8 cellular contexts compared by ENCODE assay signal in the genomic region with DNA sequence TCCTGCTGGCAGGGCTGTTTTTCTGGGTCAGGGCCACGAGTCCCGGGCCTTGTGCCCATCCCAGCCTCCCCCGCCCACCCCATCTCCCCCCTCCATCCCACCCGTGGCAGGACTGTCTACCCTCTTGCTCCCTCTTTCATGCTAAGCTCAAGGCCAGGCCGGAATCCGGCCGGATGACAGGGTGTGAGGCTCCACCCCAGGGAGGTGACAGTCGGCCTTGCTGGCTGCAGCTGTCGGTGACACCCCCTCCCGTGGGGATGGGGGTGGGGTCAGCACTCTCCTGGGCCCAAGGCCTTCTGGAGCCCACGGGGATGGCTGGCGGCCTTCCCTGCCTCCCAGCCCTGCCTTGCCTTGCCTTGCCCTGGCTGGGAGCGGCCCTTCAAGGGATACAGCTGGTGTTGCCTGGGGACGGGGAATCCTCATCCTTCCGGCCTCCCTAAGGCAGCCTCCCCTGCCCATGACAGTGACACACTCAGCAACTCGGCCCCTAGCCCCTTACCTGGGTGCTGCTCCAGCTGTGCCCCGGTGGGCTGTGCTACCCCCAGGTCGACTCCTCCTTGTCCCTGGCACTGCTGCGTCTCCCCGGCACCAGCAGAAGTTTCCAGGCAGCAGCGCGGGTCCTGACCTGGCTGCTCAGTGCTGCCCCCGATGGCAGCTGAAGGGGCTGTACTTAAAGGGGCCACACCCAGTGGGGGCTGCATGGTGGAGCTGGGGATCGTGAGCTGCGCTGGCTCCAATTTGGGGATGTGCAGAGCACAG.
DNase-seq lines count a peak whose midpoint lies in the region; ATAC-seq and TF ChIP-seq lines count a peak whose summit lies in the region.
"Not testable (repeated sequence)": the region's sequence is repeated elsewhere in the genome, so short reads cannot be mapped to it uniquely, and the experiment has no call there.

No MANE protein-coding gene starts in this region.

- not testable (repeated sequence) for H3K18ac ChIP-seq in mesendoderm (ENCODE audit: low read length)

- H3K9me3 Mint-ChIP-seq in GM23338: not testable (repeated sequence)

- not testable (repeated sequence) for H3K79me1 ChIP-seq in mesendoderm (ENCODE audit: low read length)

- not testable (repeated sequence) for H3K9me2 ChIP-seq in GM23338 (ENCODE audit: insufficient read depth); PC-3 (replicated peaks; ENCODE audit: low read length)

- H3K36me3 ChIP-seq in GM23338 (ENCODE audit: insufficient read depth); PC-3 (ENCODE audit: low read depth, low read length); mesendoderm (ENCODE audit: control insufficient read depth, insufficient read depth, low read length): not testable (repeated sequence)

- H3K4me2 ChIP-seq in GM23338; PC-3 (ENCODE audit: low read length); mesendoderm (ENCODE audit: low read length): not testable (repeated sequence)

- DNase-seq in ELR (ENCODE audit: low read depth): peak; percentile 5
- DNase-seq in GM23338 (ENCODE audit: low spot score): peak; percentile 76
- peak; percentile 39 for DNase-seq in HuH-7.5 (ENCODE audit: low spot score)
- not testable (repeated sequence) for DNase-seq in PC-3
- peak; percentile 18 for DNase-seq in activated T-cell treated with anti-CD3 and anti-CD28 coated beads for 48 hours (ENCODE audit: low read depth)
- peak; percentile 7 to 9 for DNase-seq in erythroblast (lab: John Stamatoyannopoulos, UW)
- peak; percentile 71 for DNase-seq in mesendoderm
- DNase-seq in stimulated activated naive CD8-positive, alpha-beta T cell treated with anti-CD3 and anti-CD28 coated beads, Interleukin-15, Interleukin-2, amounts not matched to agents 100 U/mL and 50 U/mL, for 24 hours: peak; percentile 45

- not testable (repeated sequence) for H3K27me3 Mint-ChIP-seq in GM23338 (ENCODE audit: insufficient read depth, low read depth, poor library complexity)

- H3K4me1 ChIP-seq in GM23338 (ENCODE audit: insufficient read depth); PC-3 (ENCODE audit: insufficient read depth, low read length); mesendoderm (ENCODE audit: control insufficient read depth, low read depth, low read length): not testable (repeated sequence)

- H3K4me3 Mint-ChIP-seq in GM23338: not testable (repeated sequence)

- not testable (repeated sequence) for H3K27ac ChIP-seq in GM23338 (ENCODE audit: low read depth); PC-3 (ENCODE audit: low read length); mesendoderm (ENCODE audit: low read depth, low read length)

- not testable (repeated sequence) for TF ChIP-seq POLR2A in erythroblast (IDR thresholded peaks at IDR 0.05; ENCODE audit: low read length)

- peak; percentile 40 to 75 for TF ChIP-seq CTCF in GM23338 (conservative IDR thresholded peaks at IDR 0.05; ENCODE audit: low read depth in 2 of 2)
- TF ChIP-seq CTCF in PC-3 (conservative IDR thresholded peaks at IDR 0.05; ENCODE audit: low read depth, low read length): 0 out of 2 replicates have a peak, but pooled peaks have one; percentile 18

- WGBS in mesendoderm (ENCODE audit: extremely low coverage, insufficient coverage, low lambda C conversion rate): no CpG with 5 or more reads among the region's 25 CpGs

- not testable (repeated sequence) for H3K79me2 ChIP-seq in GM23338 (replicated peaks; ENCODE audit: insufficient read depth); PC-3 (ENCODE audit: low read length); mesendoderm (ENCODE audit: control insufficient read depth, insufficient read depth, low read length)

- ATAC-seq in GM23338: peak; percentile 70
- peak; percentile 42; the same call in 1 of the 2 replicates for ATAC-seq in PC-3
- ATAC-seq in stimulated activated naive CD8-positive, alpha-beta T cell treated with anti-CD3 and anti-CD28 coated beads, Interleukin-15, Interleukin-2, amounts not matched to agents 100 U/mL and 50 U/mL, for 24 hours: not testable (repeated sequence)

- H4K20me1 ChIP-seq in GM23338 (replicated peaks; ENCODE audit: insufficient read depth); PC-3 (ENCODE audit: low read length): not testable (repeated sequence)

- intact Hi-C loops in PC-3 (cut with micrococcal nuclease): not testable (repeated sequence)

- not testable (repeated sequence) for H2BK120ac ChIP-seq in mesendoderm (ENCODE audit: low read depth, low read length)

- H3F3A ChIP-seq in GM23338 (replicated peaks; ENCODE audit: low read depth); PC-3 (ENCODE audit: low read length, unreplicated experiment): not testable (repeated sequence)

- POLR2A ChIA-PET in PC-3 (lab: Charles Lee; ENCODE audit: unreplicated experiment): not testable (repeated sequence)

- not testable (repeated sequence) for H4K5ac ChIP-seq in mesendoderm (ENCODE audit: low read length)

- not testable (repeated sequence) for H3K27ac Mint-ChIP-seq in GM23338

- not testable (repeated sequence) for H3K4ac ChIP-seq in mesendoderm (ENCODE audit: low read depth, low read length)

- not testable (repeated sequence) for H2BK5ac ChIP-seq in mesendoderm (ENCODE audit: low read length)

- not testable (repeated sequence) for H2AFZ ChIP-seq in GM23338; PC-3 (ENCODE audit: low read length)

- H3K56ac ChIP-seq in mesendoderm (ENCODE audit: low read length): peak overlapping the region; percentile 42

- H3K4me3 ChIP-seq in GM23338; PC-3 (ENCODE audit: low read length); mesendoderm (ENCODE audit: low read length): not testable (repeated sequence)

- H3K23ac ChIP-seq in mesendoderm (ENCODE audit: low read length): not testable (repeated sequence)

- H3K9me3 ChIP-seq in PC-3 (ENCODE audit: low read length): not testable (repeated sequence)

- not testable (repeated sequence) for H2BK15ac ChIP-seq in mesendoderm (replicated peaks; ENCODE audit: low read depth)

- not testable (repeated sequence) for H4K8ac ChIP-seq in mesendoderm (ENCODE audit: low read depth, low read length)

- not testable (repeated sequence) for BruUV-seq in PC-3 (replicated peaks; lab: Mats Ljungman, UMichigan)

- H3K36me3 Mint-ChIP-seq in GM23338 (ENCODE audit: low read depth): not testable (repeated sequence)

- CTCF ChIA-PET in PC-3 (lab: Charles Lee): not testable (repeated sequence)

- H3K9ac ChIP-seq in PC-3 (ENCODE audit: low read length); mesendoderm (ENCODE audit: low read length): not testable (repeated sequence)

- H3K27me3 ChIP-seq in GM23338 (ENCODE audit: insufficient read depth); PC-3 (ENCODE audit: low read length); mesendoderm (ENCODE audit: insufficient read depth, low read length, poor library complexity): not testable (repeated sequence)

- not testable (repeated sequence) for H2AK5ac ChIP-seq in mesendoderm (ENCODE audit: low read length)

- H3K4me1 Mint-ChIP-seq in GM23338: not testable (repeated sequence)
